23 cellular contexts compared by ENCODE assay signal in genomic region chr12:116564080-116564479, GRCh38. TPM values are rescaled to one million over a fixed set of nuclear protein-coding genes. Genes with fewer than 3 reads are reported as not detected.
"Had no signal": no experiment of that assay in that cellular context is flagged by ENCODE, and none has a peak within 500 bp of the region (broad histone marks: within the 10 kb centered on the region; RNA-seq: fewer than 3 reads in every experiment).

No MANE protein-coding gene starts in this region.

- DNase-seq: Karpas-422, KG1, MM.1S, NCI-H1092 treated with DMSO at 0.1 percent for 48 hours, NCI-H1436, NCI-H187, NCI-H2029, NCI-H2081 treated with DMSO at 0.1 percent for 48 hours, NCI-H2171, NCI-H226, NCI-H446, NCI-H510A, NCI-H524 treated with DMSO at 0.1 percent for 48 hours, NCI-H69, NCI-H774, PC-3, SHP77, SK-N-SH, SW 1271, T-cell had no signal

- ATAC-seq: Panc1, PC-3, T-cell had no signal

- H3K27ac ChIP-seq: RWPE1 had no signal

RNA-seq across cellular contexts. Expression of gene MAP1LC3B2, which starts 4.9 kb away (rescaled TPM):
- total RNA-seq: PC-3, SK-MEL-5 had no signal
